18 cellular contexts compared by ENCODE assay signal in genomic region chr13:72062566-72062965, GRCh38.
DNase-seq lines count a peak whose midpoint lies in the region; TF ChIP-seq lines count a peak whose summit lies in the region.
"Had no signal": no experiment of that assay in that cellular context is flagged by ENCODE, and none has a peak within 500 bp of the region (broad histone marks: within the 10 kb centered on the region; RNA-seq: fewer than 3 reads in every experiment).

No MANE protein-coding gene starts in this region.

- H3K4me1 ChIP-seq in neural progenitor cell = peaks cover 11% of the 10 kb centered on the region
- H3K4me1 ChIP-seq: esophagus squamous epithelium had no signal

- no peak overlapping the region for H3K4me3 Mint-ChIP-seq in activated CD4-positive, alpha-beta memory T cell treated with anti-CD3 and anti-CD28 coated beads, Interleukin-2, amount 10 ng/mL, durations not matched to agents 7 days and 5 days
- H3K4me3 Mint-ChIP-seq in activated CD4-positive, alpha-beta memory T cell treated with anti-CD3 and anti-CD28 coated beads for 36 hours = no peak overlapping the region
- H3K4me3 Mint-ChIP-seq in neural progenitor cell (no peak overlapping the region), type B pancreatic cell (no peak overlapping the region), mesothelial cell of epicardium (no peak overlapping the region), nephron progenitor cell (no peak overlapping the region)
- H3K4me3 Mint-ChIP-seq: IgD-negative memory B cell; stimulated activated memory B cell treated with anti-CD40 and anti-IgM and Interleukin-4, amounts not matched to agents 10 μg/mL and 1 μg/mL and 100 μg/mL, for 72 hours; T-helper 17 cell had no signal

- no peaks in the 10 kb centered on the region for H3K36me3 Mint-ChIP-seq in activated CD4-positive, alpha-beta memory T cell treated with anti-CD3 and anti-CD28 coated beads, Interleukin-2, amount 10 ng/mL, durations not matched to agents 7 days and 5 days (ENCODE audit: low read depth)
- H3K36me3 Mint-ChIP-seq in activated CD4-positive, alpha-beta memory T cell treated with anti-CD3 and anti-CD28 coated beads for 36 hours = no peaks in the 10 kb centered on the region
- H3K36me3 Mint-ChIP-seq in neural progenitor cell (no peaks in the 10 kb centered on the region), type B pancreatic cell (no peaks in the 10 kb centered on the region), mesothelial cell of epicardium (peaks cover 5% of the 10 kb centered on the region), nephron progenitor cell (ENCODE audit: low read depth) (peaks cover 6% of the 10 kb centered on the region)
- H3K36me3 Mint-ChIP-seq: IgD-negative memory B cell; stimulated activated memory B cell treated with anti-CD40 and anti-IgM and Interleukin-4, amounts not matched to agents 10 μg/mL and 1 μg/mL and 100 μg/mL, for 72 hours had no signal

- H3K9me3 ChIP-seq in neural progenitor cell (ENCODE audit: low read depth) = no peaks in the 10 kb centered on the region

- no peak overlapping the region for H3K9ac ChIP-seq in neural progenitor cell

- no peaks in the 10 kb centered on the region for H3F3A ChIP-seq in neural progenitor cell (ENCODE audit: low read depth)

- POLR2A ChIA-PET in activated CD4-positive, alpha-beta memory T cell treated with anti-CD3 and anti-CD28 coated beads, Interleukin-2, amount 10 ng/mL, durations not matched to agents 7 days and 5 days (lab: Charles Lee) = no interaction called here
- POLR2A ChIA-PET in activated CD4-positive, alpha-beta memory T cell treated with anti-CD3 and anti-CD28 coated beads for 36 hours (lab: Charles Lee) = no interaction called here

- peak overlapping the region; percentile 67 for H3K4me2 ChIP-seq in neural progenitor cell
- H3K4me2 ChIP-seq: PC-9 had no signal

- H3K27me3 ChIP-seq in neural progenitor cell = peaks cover 38% of the 10 kb centered on the region
- H3K27me3 ChIP-seq: esophagus squamous epithelium had no signal

- peaks cover 10% of the 10 kb centered on the region for H3K9me3 Mint-ChIP-seq in activated CD4-positive, alpha-beta memory T cell treated with anti-CD3 and anti-CD28 coated beads, Interleukin-2, amount 10 ng/mL, durations not matched to agents 7 days and 5 days
- peaks cover 28% of the 10 kb centered on the region for H3K9me3 Mint-ChIP-seq in activated CD4-positive, alpha-beta memory T cell treated with anti-CD3 and anti-CD28 coated beads for 36 hours
- H3K9me3 Mint-ChIP-seq in neural progenitor cell (peaks cover 27% of the 10 kb centered on the region), type B pancreatic cell (peaks cover 3% of the 10 kb centered on the region), mesothelial cell of epicardium (peaks cover 43% of the 10 kb centered on the region), nephron progenitor cell (peaks cover 49% of the 10 kb centered on the region)

- intact Hi-C loops in activated CD4-positive, alpha-beta memory T cell treated with anti-CD3 and anti-CD28 coated beads for 36 hours (cut with micrococcal nuclease) = no loop called here

- peaks cover 9% of the 10 kb centered on the region for H3K4me1 Mint-ChIP-seq in activated CD4-positive, alpha-beta memory T cell treated with anti-CD3 and anti-CD28 coated beads, Interleukin-2, amount 10 ng/mL, durations not matched to agents 7 days and 5 days
- no peaks in the 10 kb centered on the region for H3K4me1 Mint-ChIP-seq in activated CD4-positive, alpha-beta memory T cell treated with anti-CD3 and anti-CD28 coated beads for 36 hours (ENCODE audit: low read depth)
- H3K4me1 Mint-ChIP-seq in neural progenitor cell (no peaks in the 10 kb centered on the region), type B pancreatic cell (ENCODE audit: unreplicated experiment) (no peaks in the 10 kb centered on the region), mesothelial cell of epicardium (no peaks in the 10 kb centered on the region), nephron progenitor cell (no peaks in the 10 kb centered on the region)
- H3K4me1 Mint-ChIP-seq: IgD-negative memory B cell; stimulated activated memory B cell treated with anti-CD40 and anti-IgM and Interleukin-4, amounts not matched to agents 10 μg/mL and 1 μg/mL and 100 μg/mL, for 72 hours; T-helper 17 cell had no signal

- no peaks in the 10 kb centered on the region for H4K20me1 ChIP-seq in neural progenitor cell (ENCODE audit: low read depth)

- CTCF ChIA-PET in activated CD4-positive, alpha-beta memory T cell treated with anti-CD3 and anti-CD28 coated beads, Interleukin-2, amount 10 ng/mL, durations not matched to agents 7 days and 5 days (lab: Charles Lee) = no interaction called here
- CTCF ChIA-PET in activated CD4-positive, alpha-beta memory T cell treated with anti-CD3 and anti-CD28 coated beads for 36 hours (lab: Charles Lee) = no interaction called here

- H3K27ac ChIP-seq in coronary artery (no peak overlapping the region), neural progenitor cell (no peak overlapping the region)
- H3K27ac ChIP-seq: esophagus squamous epithelium, PC-9 had no signal

- H3K27me3 Mint-ChIP-seq in activated CD4-positive, alpha-beta memory T cell treated with anti-CD3 and anti-CD28 coated beads, Interleukin-2, amount 10 ng/mL, durations not matched to agents 7 days and 5 days = no peaks in the 10 kb centered on the region
- H3K27me3 Mint-ChIP-seq in activated CD4-positive, alpha-beta memory T cell treated with anti-CD3 and anti-CD28 coated beads for 36 hours = no peaks in the 10 kb centered on the region
- peaks cover 5% of the 10 kb centered on the region for H3K27me3 Mint-ChIP-seq in neural progenitor cell (ENCODE audit: insufficient read depth, low read depth)
- no peaks in the 10 kb centered on the region for H3K27me3 Mint-ChIP-seq in type B pancreatic cell
- no peaks in the 10 kb centered on the region for H3K27me3 Mint-ChIP-seq in mesothelial cell of epicardium (ENCODE audit: low read depth)
- no peaks in the 10 kb centered on the region for H3K27me3 Mint-ChIP-seq in nephron progenitor cell (ENCODE audit: low read depth, poor library complexity)
- H3K27me3 Mint-ChIP-seq: IgD-negative memory B cell; stimulated activated memory B cell treated with anti-CD40 and anti-IgM and Interleukin-4, amounts not matched to agents 10 μg/mL and 1 μg/mL and 100 μg/mL, for 72 hours; T-helper 17 cell had no signal

- H2AFZ ChIP-seq in neural progenitor cell (replicated peaks) = no peak overlapping the region
- H2AFZ ChIP-seq: PC-9 had no signal

- H3K27ac Mint-ChIP-seq in activated CD4-positive, alpha-beta memory T cell treated with anti-CD3 and anti-CD28 coated beads, Interleukin-2, amount 10 ng/mL, durations not matched to agents 7 days and 5 days = peak overlapping the region; percentile 49
- no peak overlapping the region for H3K27ac Mint-ChIP-seq in activated CD4-positive, alpha-beta memory T cell treated with anti-CD3 and anti-CD28 coated beads for 36 hours
- no peak overlapping the region for H3K27ac Mint-ChIP-seq in neural progenitor cell
- no peak overlapping the region for H3K27ac Mint-ChIP-seq in type B pancreatic cell
- no peak overlapping the region for H3K27ac Mint-ChIP-seq in mesothelial cell of epicardium
- no peak overlapping the region for H3K27ac Mint-ChIP-seq in nephron progenitor cell
- H3K27ac Mint-ChIP-seq: IgD-negative memory B cell; stimulated activated memory B cell treated with anti-CD40 and anti-IgM and Interleukin-4, amounts not matched to agents 10 μg/mL and 1 μg/mL and 100 μg/mL, for 72 hours; T-helper 17 cell had no signal

- TF ChIP-seq CTCF in coronary artery (IDR thresholded peaks at IDR 0.05) = no peak
- no peak for TF ChIP-seq CTCF in neural progenitor cell (IDR thresholded peaks at IDR 0.05)
- TF ChIP-seq CTCF in type B pancreatic cell (conservative IDR thresholded peaks at IDR 0.05) = no peak
- TF ChIP-seq CTCF in mesothelial cell of epicardium (IDR thresholded peaks at IDR 0.05; ENCODE audit: unreplicated experiment) = no peak
- TF ChIP-seq CTCF in nephron progenitor cell (IDR thresholded peaks at IDR 0.05) = no peak

- no peak overlapping the region for H3K4me3 ChIP-seq in coronary artery
- H3K4me3 ChIP-seq in neural progenitor cell = no peak overlapping the region
- H3K4me3 ChIP-seq: esophagus squamous epithelium, PC-9 had no signal

- no peaks in the 10 kb centered on the region for H3K36me3 ChIP-seq in neural progenitor cell
- H3K36me3 ChIP-seq: esophagus squamous epithelium had no signal

- peak; percentile 26 for DNase-seq in activated CD4-positive, alpha-beta memory T cell treated with anti-CD3 and anti-CD28 coated beads, Interleukin-2, amount 10 ng/mL, durations not matched to agents 7 days and 5 days
- DNase-seq in activated CD4-positive, alpha-beta memory T cell treated with anti-CD3 and anti-CD28 coated beads for 36 hours = no peak
- DNase-seq in NCI-H345 treated with DMSO at 0.1 percent for 48 hours (lab: John Stamatoyannopoulos, UW; ENCODE audit: unreplicated experiment) (peak; percentile 22), coronary artery (ENCODE audit: low spot score) (peak; percentile 72), neural progenitor cell (ENCODE audit: low spot score) (peak; percentile 90), type B pancreatic cell (ENCODE audit: extremely low spot score, unreplicated experiment) (no peak), mesothelial cell of epicardium (ENCODE audit: low spot score in 2 of 2, unreplicated experiment in 2 of 2) (no peak), nephron progenitor cell (no peak)
- DNase-seq: activated CD8-positive, alpha-beta memory T cell treated with anti-CD3 and anti-CD28 coated beads for 24 hours; activated naive CD4-positive, alpha-beta T cell; caudate nucleus; esophagus squamous epithelium; NCI-H2029 treated with DMSO at 0.1 percent for 48 hours; stimulated activated CD4-positive, alpha-beta T cell treated with anti-CD3 and anti-CD28 coated beads, Interleukin-2, amount 100 ng/mL, for 48 hours; T-helper 17 cell had no signal

- H3K79me2 ChIP-seq in neural progenitor cell (ENCODE audit: low read depth) = no peaks in the 10 kb centered on the region

Comparison
In these comparisons a context has a peak if more than half of its experiments do, and no peak if none do; other contexts are left out.
1. DNase-seq: peak in activated CD4-positive, alpha-beta memory T cell treated with anti-CD3 and anti-CD28 coated beads, Interleukin-2, amount 10 ng/mL, durations not matched to agents 7 days and 5 days (single experiment), NCI-H345 treated with DMSO at 0.1 percent for 48 hours (single experiment), coronary artery (single experiment) and neural progenitor cell (single experiment); none in activated CD4-positive, alpha-beta memory T cell treated with anti-CD3 and anti-CD28 coated beads for 36 hours (single experiment), type B pancreatic cell (single experiment), mesothelial cell of epicardium (0 of 2) and nephron progenitor cell (single experiment).